Comparison of ENCODE assay signal across 23 cellular contexts in the genomic region with DNA sequence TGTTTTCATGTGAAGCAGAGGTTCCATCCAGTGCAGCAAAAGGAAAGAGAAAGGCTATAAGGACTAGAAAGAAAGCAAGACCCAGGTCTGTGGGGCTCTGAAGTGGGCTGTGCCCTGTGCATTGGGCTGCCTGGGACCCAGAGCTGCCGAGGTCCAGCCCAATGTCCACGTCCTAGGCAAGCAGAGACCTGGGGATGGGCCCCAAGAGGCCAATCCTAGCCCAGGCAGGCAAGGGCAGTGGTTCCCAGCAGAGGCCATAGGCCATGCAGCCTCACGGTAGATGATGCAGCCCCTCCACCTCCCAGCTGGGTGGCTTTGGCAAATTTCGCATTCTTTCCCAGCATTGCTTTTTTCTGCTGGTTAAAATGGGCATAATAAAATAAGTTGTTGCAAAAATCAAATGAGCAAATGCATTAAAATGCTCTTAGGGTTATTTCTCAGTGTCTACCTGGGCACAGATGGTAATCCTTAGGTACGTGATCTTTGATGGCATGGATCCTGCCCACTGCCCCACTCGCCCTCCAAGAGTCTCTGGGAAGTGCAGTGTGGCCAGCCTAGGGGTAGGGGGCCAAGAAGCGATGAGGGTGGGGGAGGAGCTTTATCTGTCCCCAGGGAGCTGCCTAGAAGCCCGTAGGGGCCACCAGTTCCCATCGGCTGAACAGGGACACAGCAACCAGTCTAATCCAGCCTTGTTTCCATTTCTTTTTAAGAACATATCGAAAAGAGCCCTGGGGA. TPM values are rescaled to one million over a fixed set of nuclear protein-coding genes. Genes with fewer than 3 reads are reported as not detected.
"Had no signal": no experiment of that assay in that cellular context is flagged by ENCODE, and none has a peak within 500 bp of the region (broad histone marks: within the 10 kb centered on the region; RNA-seq: fewer than 3 reads in every experiment).

No MANE protein-coding gene starts in this region.

- H3K9me3 Mint-ChIP-seq: stimulated activated naive CD8-positive, alpha-beta T cell treated with anti-CD3 and anti-CD28 coated beads, Interleukin-15, Interleukin-2, amounts not matched to agents 100 ng/mL and 50 ng/mL, for 24 hours had no signal

- H3K27me3 ChIP-seq: cardiac muscle cell had no signal

- H3K27ac Mint-ChIP-seq: activated naive CD8-positive, alpha-beta T cell; stimulated activated naive CD8-positive, alpha-beta T cell treated with anti-CD3 and anti-CD28 coated beads, Interleukin-15, Interleukin-2, amounts not matched to agents 100 ng/mL and 50 ng/mL, for 24 hours had no signal

- H3K4me1 ChIP-seq: foreskin keratinocyte, tibial nerve had no signal

- H3K36me3 Mint-ChIP-seq: activated naive CD8-positive, alpha-beta T cell had no signal

- H3K4me3 ChIP-seq: cardiac muscle cell, dorsolateral prefrontal cortex, lower lobe of right lung, skin epidermis, tibial nerve had no signal

- DNase-seq: activated CD4-positive, alpha-beta T cell treated with anti-CD3 and anti-CD28 coated beads, Interleukin-2, amount 50 U/mL, for 48 hours; amygdala; foreskin keratinocyte; glutamatergic neuron; hippocampal formation; lower lobe of right lung; nucleus accumbens; posterior cingulate gyrus; retina; stimulated activated CD4-positive, alpha-beta T cell treated with anti-CD3 and anti-CD28 coated beads, Interleukin-15, amount 100 ng/mL, for 24 hours; stimulated activated CD4-positive, alpha-beta T cell treated with anti-CD3 and anti-CD28 coated beads, Interleukin-2, amount 100 ng/mL, for 48 hours; SW 1271; T-helper 2 cell had no signal

- H3K4me3 Mint-ChIP-seq: activated naive CD8-positive, alpha-beta T cell; nephron; stimulated activated naive CD8-positive, alpha-beta T cell treated with anti-CD3 and anti-CD28 coated beads, Interleukin-15, Interleukin-2, amounts not matched to agents 100 ng/mL and 50 ng/mL, for 24 hours had no signal

- H3K27me3 Mint-ChIP-seq: activated naive CD8-positive, alpha-beta T cell had no signal

- H3K9me3 ChIP-seq: lower lobe of right lung, tibial nerve had no signal

- H3K36me3 ChIP-seq: cardiac muscle cell, tibial nerve had no signal

- ATAC-seq: foreskin keratinocyte had no signal

- H3K27ac ChIP-seq: cardiac muscle cell, dorsolateral prefrontal cortex, foreskin keratinocyte, lower lobe of right lung, skin epidermis, tibial nerve had no signal

RNA-seq across cellular contexts. Expression of gene GP9, which starts 22.3 kb away (rescaled TPM):
- total RNA-seq: cardiac muscle cell, epithelial cell of proximal tubule, fibroblast of lung, foreskin keratinocyte, tibial nerve had no signal
- polyA plus RNA-seq: cardiac muscle cell, fibroblast of lung, foreskin keratinocyte, keratinocyte had no signal

RNA-seq across cellular contexts. Expression of gene EFCC1, which starts 37.2 kb away (rescaled TPM):
- total RNA-seq: cardiac muscle cell, epithelial cell of proximal tubule, fibroblast of lung, foreskin keratinocyte had no signal
- polyA plus RNA-seq: fibroblast of lung, foreskin keratinocyte, keratinocyte had no signal

RNA-seq across cellular contexts. Expression of gene CFAP92, which starts 44.4 kb away (rescaled TPM):
- total RNA-seq: epithelial cell of proximal tubule, fibroblast of lung had no signal
